16 cellular contexts compared by ENCODE assay signal in genomic region chr5:160675988-160676387, GRCh38.
DNase-seq lines count a peak whose midpoint lies in the region; ATAC-seq and TF ChIP-seq lines count a peak whose summit lies in the region.
"Had no signal": no experiment of that assay in that cellular context is flagged by ENCODE, and none has a peak within 500 bp of the region (broad histone marks: within the 10 kb centered on the region; RNA-seq: fewer than 3 reads in every experiment).

No MANE protein-coding gene starts in this region.

- no peaks in the 10 kb centered on the region for H3K9me3 ChIP-seq in OCI-LY7 (ENCODE audit: low read length)
- H3K9me3 ChIP-seq in naive thymus-derived CD4-positive, alpha-beta T cell (ENCODE audit: control insufficient read depth in 2 of 3, low read length in 3 of 3) = no peaks in the 10 kb centered on the region
- no peaks in the 10 kb centered on the region for H3K9me3 ChIP-seq in A673 (ENCODE audit: low read depth, low read length, poor library complexity, severe bottlenecking)

- H3K4me2 ChIP-seq in OCI-LY7 (ENCODE audit: low read length) = no peak overlapping the region

- H3K4me3 Mint-ChIP-seq in naive thymus-derived CD4-positive, alpha-beta T cell = no peak overlapping the region
- H3K4me3 Mint-ChIP-seq: brain; CD8-positive, alpha-beta memory T cell; mesothelial cell of epicardium had no signal

- H3K4me1 ChIP-seq in OCI-LY7 (ENCODE audit: insufficient read depth, low read length, poor library complexity, severe bottlenecking) (no peaks in the 10 kb centered on the region), A673 (ENCODE audit: insufficient read depth, low read length, poor library complexity, severe bottlenecking) (no peaks in the 10 kb centered on the region)
- H3K4me1 ChIP-seq in naive thymus-derived CD4-positive, alpha-beta T cell (ENCODE audit: control insufficient read depth in 2 of 2, insufficient read depth in 2 of 2, low read length in 2 of 2) = no peaks in the 10 kb centered on the region

- no peaks in the 10 kb centered on the region for H3K4me1 Mint-ChIP-seq in naive thymus-derived CD4-positive, alpha-beta T cell
- H3K4me1 Mint-ChIP-seq: CD8-positive, alpha-beta memory T cell had no signal

- H3K27ac ChIP-seq in OCI-LY7 (ENCODE audit: low read depth, low read length, poor library complexity, severe bottlenecking) = no peak overlapping the region
- H3K27ac ChIP-seq in naive thymus-derived CD4-positive, alpha-beta T cell (ENCODE audit: low read depth, low read length) = no peak overlapping the region
- no peak overlapping the region for H3K27ac ChIP-seq in A673 (ENCODE audit: low read depth, low read length, poor library complexity, severe bottlenecking)
- H3K27ac ChIP-seq: GM23248 had no signal

- H3K4me3 ChIP-seq in OCI-LY7 (ENCODE audit: low read depth, low read length, poor library complexity, severe bottlenecking) (no peak overlapping the region), A673 (ENCODE audit: low read depth, low read length, poor library complexity, severe bottlenecking) (no peak overlapping the region)
- no peak overlapping the region for H3K4me3 ChIP-seq in naive thymus-derived CD4-positive, alpha-beta T cell (ENCODE audit: low read length)
- H3K4me3 ChIP-seq: GM23248 had no signal

- peak; percentile 1 for DNase-seq in OCI-LY7 (ENCODE audit: low spot score)
- no peak for DNase-seq in naive thymus-derived CD4-positive, alpha-beta T cell
- DNase-seq in A673 (ENCODE audit: low spot score) = no peak
- DNase-seq in amniotic stem cell (lab: John Stamatoyannopoulos, UW) = no peak
- no peak for DNase-seq in GM19240 (ENCODE audit: insufficient read length, low spot score)
- DNase-seq: activated gamma-delta T cell treated with Interleukin-2 at 50 U/mL for 16 hours; CD8-positive, alpha-beta memory T cell; effector memory CD4-positive, alpha-beta T cell; GF-D8; GM23248; NCI-H510A treated with DMSO at 0.1 percent for 48 hours; small intestine had no signal

- no peaks in the 10 kb centered on the region for H3K36me3 ChIP-seq in OCI-LY7 (ENCODE audit: insufficient read depth, low read length)
- no peaks in the 10 kb centered on the region for H3K36me3 ChIP-seq in naive thymus-derived CD4-positive, alpha-beta T cell (ENCODE audit: control insufficient read depth in 2 of 3, insufficient read depth in 3 of 3, low read length in 3 of 3)
- no peaks in the 10 kb centered on the region for H3K36me3 ChIP-seq in A673 (ENCODE audit: insufficient read depth, low read length, poor library complexity, severe bottlenecking)

- intact Hi-C loops in OCI-LY7 (cut with micrococcal nuclease; ENCODE audit: unreplicated experiment) = no loop called here
- intact Hi-C loops in naive thymus-derived CD4-positive, alpha-beta T cell (cut with micrococcal nuclease) = no loop called here
- intact Hi-C loops in A673 (cut with micrococcal nuclease; ENCODE audit: unreplicated experiment) = no loop called here

- H3K27me3 ChIP-seq in naive thymus-derived CD4-positive, alpha-beta T cell (ENCODE audit: control insufficient read depth in 2 of 2, insufficient read depth in 2 of 2, low read length in 2 of 2) = no peaks in the 10 kb centered on the region
- H3K27me3 ChIP-seq in A673 (replicated peaks; ENCODE audit: insufficient read depth, low read depth, low read length, poor library complexity) = peaks cover 30% of the 10 kb centered on the region

- H3K79me2 ChIP-seq in OCI-LY7 (ENCODE audit: insufficient read depth, low read depth, low read length) = no peaks in the 10 kb centered on the region

- no peaks in the 10 kb centered on the region for H3K36me3 Mint-ChIP-seq in naive thymus-derived CD4-positive, alpha-beta T cell
- H3K36me3 Mint-ChIP-seq: brain; CD8-positive, alpha-beta memory T cell; mesothelial cell of epicardium had no signal

- no peaks in the 10 kb centered on the region for H3K9me2 ChIP-seq in OCI-LY7 (ENCODE audit: insufficient read depth, low read length)

- POLR2A ChIA-PET in OCI-LY7 (lab: Charles Lee) = interaction anchor here (0.6 kb wide), 1 partner anchor 314 kb away, joined by 3 read pairs; no protein-coding TSS in a partner anchor
- POLR2A ChIA-PET in naive thymus-derived CD4-positive, alpha-beta T cell (lab: Charles Lee) = no interaction called here
- POLR2A ChIA-PET in A673 (lab: Charles Lee; ENCODE audit: low non-redundant PET) = no interaction called here

- H2AFZ ChIP-seq in OCI-LY7 (ENCODE audit: low read length) = no peak overlapping the region
- H2AFZ ChIP-seq: GM23248 had no signal

- ATAC-seq in GM18861 (IDR thresholded peaks at IDR 0.05; ENCODE audit: unreplicated experiment) = peak; percentile 52
- peak; percentile 56 for ATAC-seq in HG02678 (IDR thresholded peaks at IDR 0.05; ENCODE audit: unreplicated experiment)
- ATAC-seq in naive thymus-derived CD4-positive, alpha-beta T cell = peak; percentile 41

- H3K27me3 Mint-ChIP-seq in naive thymus-derived CD4-positive, alpha-beta T cell = peaks cover 0 to 9% (median 0%) of the 10 kb centered on the region in 5 donors

- BruUV-seq in OCI-LY7 (replicated peaks; lab: Mats Ljungman, UMichigan) (no TSS peak), A673 (replicated peaks; lab: Mats Ljungman, UMichigan) (no TSS peak)

- H3K9me3 Mint-ChIP-seq in naive thymus-derived CD4-positive, alpha-beta T cell = peaks cover 0 to 3% (median 0%) of the 10 kb centered on the region in 11 donors
- H3K9me3 Mint-ChIP-seq: brain; CD8-positive, alpha-beta memory T cell; mesothelial cell of epicardium had no signal

- H3K27ac Mint-ChIP-seq in naive thymus-derived CD4-positive, alpha-beta T cell = no peak overlapping the region
- H3K27ac Mint-ChIP-seq: CD8-positive, alpha-beta memory T cell; mesothelial cell of epicardium had no signal

- H4K20me1 ChIP-seq in OCI-LY7 (ENCODE audit: insufficient read depth, low read length) = no peaks in the 10 kb centered on the region

- TF ChIP-seq CTCF in OCI-LY7 (conservative IDR thresholded peaks at IDR 0.05; ENCODE audit: low read length) (0 out of 2 replicates have a peak, but pooled peaks have one; percentile 25), A673 (conservative IDR thresholded peaks at IDR 0.05; ENCODE audit: low read depth, low read length) (no peak)

- CTCF ChIA-PET in OCI-LY7 (lab: Charles Lee; ENCODE audit: unreplicated experiment) = no interaction called here
- CTCF ChIA-PET in naive thymus-derived CD4-positive, alpha-beta T cell (lab: Charles Lee) = no interaction called here
- CTCF ChIA-PET in A673 (lab: Charles Lee) = no interaction called here
